Comparison of ENCODE assay signal across 16 cellular contexts in the genomic region with DNA sequence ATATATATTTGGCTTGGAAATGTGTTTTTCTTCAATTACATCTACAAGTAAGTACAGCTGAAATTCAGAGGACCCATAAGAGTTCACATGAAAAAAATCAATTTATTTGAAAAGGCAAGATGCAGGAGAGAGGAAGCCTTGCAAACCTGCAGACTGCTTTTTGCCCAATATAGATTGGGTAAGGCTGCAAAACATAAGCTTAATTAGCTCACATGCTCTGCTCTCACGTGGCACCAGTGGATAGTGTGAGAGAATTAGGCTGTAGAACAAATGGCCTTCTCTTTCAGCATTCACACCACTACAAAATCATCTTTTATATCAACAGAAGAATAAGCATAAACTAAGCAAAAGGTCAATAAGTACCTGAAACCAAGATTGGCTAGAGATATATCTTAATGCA.
"Had no signal": no experiment of that assay in that cellular context is flagged by ENCODE, and none has a peak within 500 bp of the region (broad histone marks: within the 10 kb centered on the region; RNA-seq: fewer than 3 reads in every experiment).

No MANE protein-coding gene starts in this region.

- H3K4me1 ChIP-seq: gastrocnemius medialis, upper lobe of left lung had no signal

- H3K27me3 ChIP-seq: gastrocnemius medialis, upper lobe of left lung had no signal

- H3K27ac ChIP-seq: gastrocnemius medialis, upper lobe of left lung had no signal

- ATAC-seq: activated CD8-positive, alpha-beta memory T cell treated with anti-CD3 and anti-CD28 coated beads, Interleukin-2, amount 10 ng/mL, durations not matched to agents 7 days and 5 days; gastrocnemius medialis; left ventricle myocardium superior; right cardiac atrium; stimulated activated naive B cell treated with anti-CD40 and anti-IgM and Interleukin-4, amounts not matched to agents 10 μg/mL and 1 μg/mL and 100 μg/mL, for 72 hours had no signal

- FAIRE-seq: keratinocyte had no signal

- H3K9me3 ChIP-seq: gastrocnemius medialis, upper lobe of left lung had no signal

- H3K4me3 ChIP-seq: gastrocnemius medialis, upper lobe of left lung had no signal

- DNase-seq: activated CD4-positive, alpha-beta T cell treated with anti-CD3 and anti-CD28 coated beads, Interleukin-2, amount 50 U/mL, for 4 hours; activated CD4-positive, CD25-positive, alpha-beta regulatory T cell treated with anti-CD3 and anti-CD28 coated beads, Interleukin-2, amount 50 U/mL, for 72 hours; activated CD8-positive, alpha-beta memory T cell treated with anti-CD3 and anti-CD28 coated beads, Interleukin-2, amount 10 ng/mL, durations not matched to agents 7 days and 5 days; activated gamma-delta T cell; activated naive CD8-positive, alpha-beta T cell treated with anti-CD3 and anti-CD28 coated beads for 36 hours; activated T-cell treated with anti-CD3 and anti-CD28 coated beads, Interleukin-2, amount 50 U/mL, for 48 hours; cortex of kidney; effector CD8-positive, alpha-beta T cell; gastrocnemius medialis; left ventricle myocardium superior; right cardiac atrium; stimulated activated CD4-positive, alpha-beta T cell treated with anti-CD3 and anti-CD28 coated beads, Interleukin-2, amount 100 ng/mL, for 24 hours; stimulated activated naive B cell treated with anti-CD40 and anti-IgM and Interleukin-4, amounts not matched to agents 10 μg/mL and 1 μg/mL and 100 μg/mL, for 72 hours; SW 1271; upper lobe of left lung had no signal
